Comparison of ENCODE assay signal across 25 cellular contexts in the genomic region with DNA sequence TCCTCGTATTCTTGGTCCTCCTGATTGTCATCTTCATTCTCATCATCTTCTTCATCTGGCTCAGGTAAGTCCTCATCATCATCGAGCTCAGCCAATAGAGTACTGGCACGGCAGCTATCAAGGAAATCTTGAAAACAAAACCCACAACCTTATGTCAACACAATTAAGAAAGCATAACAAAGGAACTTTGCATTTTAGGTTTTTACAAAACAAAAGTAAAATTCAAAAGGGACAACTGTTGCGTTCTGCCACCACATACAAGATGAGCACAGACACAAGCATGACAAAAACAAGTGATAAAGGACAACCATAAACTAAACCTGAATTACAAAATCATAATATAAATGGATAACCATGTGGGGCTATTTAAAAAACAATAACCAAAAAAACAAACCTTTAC.
"Had no signal": no experiment of that assay in that cellular context is flagged by ENCODE, and none has a peak within 500 bp of the region (broad histone marks: within the 10 kb centered on the region; RNA-seq: fewer than 3 reads in every experiment).

No MANE protein-coding gene starts in this region.

- H3K4me3 Mint-ChIP-seq: activated B cell treated with CpG ODN at 0.5 μM for 24 hours; activated CD8-positive, alpha-beta T cell treated with anti-CD3 and anti-CD28 coated beads for 36 hours; activated T-cell treated with anti-CD3 and anti-CD28 coated beads, Interleukin-2, amount 50 U/mL, for 4 hours; brain had no signal

- H3K4me3 ChIP-seq: coronary artery, esophagus muscularis mucosa, lung, prostate gland, smooth muscle cell, tibial nerve, vagina had no signal

- H3K4me1 ChIP-seq: esophagus muscularis mucosa, prostate gland, tibial nerve, vagina had no signal

- H3K27me3 Mint-ChIP-seq: activated B cell treated with CpG ODN at 0.5 μM for 24 hours; activated CD8-positive, alpha-beta T cell treated with anti-CD3 and anti-CD28 coated beads for 36 hours; brain had no signal

- H3K4me2 ChIP-seq: smooth muscle cell had no signal

- H3K27ac ChIP-seq: coronary artery, esophagus muscularis mucosa, prostate gland, tibial nerve, vagina had no signal

- H3K9me3 ChIP-seq: esophagus muscularis mucosa, prostate gland, tibial nerve, vagina had no signal

- DNase-seq: activated B cell treated with CpG ODN at 0.5 μM for 24 hours; activated CD8-positive, alpha-beta T cell treated with anti-CD3 and anti-CD28 coated beads for 36 hours; activated effector memory CD4-positive, alpha-beta T cell treated with anti-CD3 and anti-CD28 coated beads, Interleukin-2, amount 50 U/mL, for 16 hours; activated T-cell treated with anti-CD3 and anti-CD28 coated beads, Interleukin-2, amount 50 U/mL, for 4 hours; amygdala; central memory CD4-positive, alpha-beta T cell; hippocampal formation; left colon; midbrain; right cardiac atrium; stimulated activated CD4-positive, alpha-beta T cell treated with anti-CD3 and anti-CD28 coated beads, Interleukin-4, amount 100 ng/mL, for 4 hours; stimulated activated CD8-positive, alpha-beta memory T cell treated with anti-CD3 and anti-CD28 coated beads, Interleukin-4, amount 100 ng/mL, for 48 hours; stimulated activated naive CD4-positive, alpha-beta T cell treated with Interleukin-2 at 50 U/mL for 16 hours; substantia nigra had no signal

- H3K4me1 Mint-ChIP-seq: brain had no signal

- H3K27ac Mint-ChIP-seq: activated B cell treated with CpG ODN at 0.5 μM for 24 hours; activated CD8-positive, alpha-beta T cell treated with anti-CD3 and anti-CD28 coated beads for 36 hours had no signal

- H3K9me3 Mint-ChIP-seq: activated B cell treated with CpG ODN at 0.5 μM for 24 hours; activated CD8-positive, alpha-beta T cell treated with anti-CD3 and anti-CD28 coated beads for 36 hours; activated naive CD4-positive, alpha-beta T cell treated with anti-CD3 and anti-CD28 coated beads, Interleukin-2, amount 50 U/mL, for 72 hours; activated T-cell treated with anti-CD3 and anti-CD28 coated beads, Interleukin-2, amount 50 U/mL, for 4 hours; brain had no signal

- ATAC-seq: activated CD8-positive, alpha-beta T cell treated with anti-CD3 and anti-CD28 coated beads for 36 hours; activated naive CD4-positive, alpha-beta T cell treated with anti-CD3 and anti-CD28 coated beads, Interleukin-2, amount 50 U/mL, for 72 hours; activated T-cell treated with anti-CD3 and anti-CD28 coated beads, Interleukin-2, amount 50 U/mL, for 4 hours; left colon had no signal

- FAIRE-seq: islet of Langerhans, TTC549 had no signal

- H3K27me3 ChIP-seq: esophagus muscularis mucosa, tibial nerve, vagina had no signal
